In genomic region chr1:46421739-46422138, GRCh38 we compare ENCODE assay signal across 20 cellular contexts. TPM values are rescaled to one million over a fixed set of nuclear protein-coding genes. Genes with fewer than 3 reads are reported as not detected.
DNase-seq lines count a peak whose midpoint lies in the region; ATAC-seq, FAIRE-seq and TF ChIP-seq lines count a peak whose summit lies in the region.
"Had no signal": no experiment of that assay in that cellular context is flagged by ENCODE, and none has a peak within 500 bp of the region (broad histone marks: within the 10 kb centered on the region; RNA-seq: fewer than 3 reads in every experiment).

No MANE protein-coding gene starts in this region.

- peak; percentile 75 for FAIRE-seq in K562 (lab: Jason Lieb, UNC)
- FAIRE-seq: A549, GM12878, GM18507 had no signal

- peaks cover 32% of the 10 kb centered on the region for H3K4me1 ChIP-seq in CD4-positive, alpha-beta memory T cell (ENCODE audit: insufficient read depth, low read length)
- H3K4me1 ChIP-seq in CD8-positive, alpha-beta memory T cell (ENCODE audit: insufficient read depth, low read length) = peaks cover 14% of the 10 kb centered on the region
- peaks cover 30 to 39% of the 10 kb centered on the region in 2 experiments; a peak in 4 of 5 replicates for H3K4me1 ChIP-seq in K562 (replicated peaks in 1 of 2; ENCODE audit: control insufficient read depth in 2 of 2, insufficient read depth in 2 of 2, low read length in 2 of 2)
- H3K4me1 ChIP-seq: A549, BE2C, Caco-2 had no signal

- H3K27ac Mint-ChIP-seq in CD4-positive, alpha-beta memory T cell = peak overlapping the region; percentile 81 to 98 (median 95)
- peak overlapping the region in 7 of 8 donors; percentile 1 to 98 (median 70) for H3K27ac Mint-ChIP-seq in CD8-positive, alpha-beta memory T cell
- H3K27ac Mint-ChIP-seq in MCF 10A (ENCODE audit: low read depth, unreplicated experiment) = no peak overlapping the region
- H3K27ac Mint-ChIP-seq: CD8-positive, alpha-beta T cell; H9 had no signal

- no peak overlapping the region for H3K9ac ChIP-seq in K562 (ENCODE audit: insufficient read depth in 1 of 2, low read depth in 2 of 2, low read length in 2 of 2)

- H3K9me3 Mint-ChIP-seq in CD4-positive, alpha-beta memory T cell = peaks cover 0 to 2% (median 0%) of the 10 kb centered on the region in 8 donors
- no peaks in the 10 kb centered on the region for H3K9me3 Mint-ChIP-seq in CD8-positive, alpha-beta memory T cell
- no peaks in the 10 kb centered on the region for H3K9me3 Mint-ChIP-seq in MCF 10A (ENCODE audit: unreplicated experiment)
- H3K9me3 Mint-ChIP-seq: CD8-positive, alpha-beta T cell; H9 had no signal

- CTCF ChIA-PET in CD4-positive, alpha-beta memory T cell (lab: Charles Lee; ENCODE audit: partially characterized antibody) = interaction anchor here (0.9 to 1.3 kb wide), 8 partner anchors 8 to 44 kb away, joined by 3 to 10 read pairs (median 4); no protein-coding TSS in a partner anchor
- CTCF ChIA-PET in CD8-positive, alpha-beta memory T cell (lab: Charles Lee) = interaction anchor here (2.0 kb wide), 1 partner anchor 15 kb away, joined by 5 read pairs; no protein-coding TSS in a partner anchor
- CTCF ChIA-PET in K562 (lab: Yijun Ruan, JAX; ENCODE audit: low intra/inter-chr PET ratio) = no interaction called here
- CTCF ChIA-PET in MCF 10A (lab: Yijun Ruan, JAX) = interaction anchor here (0.6 to 2.2 kb wide), 8 partner anchors 10 to 578 kb away, joined by 3 to 10 read pairs (median 6); no protein-coding TSS in a partner anchor

- H3K36me3 ChIP-seq in CD4-positive, alpha-beta memory T cell (ENCODE audit: insufficient read depth, low read length) = no peaks in the 10 kb centered on the region
- no peaks in the 10 kb centered on the region for H3K36me3 ChIP-seq in CD8-positive, alpha-beta memory T cell (ENCODE audit: insufficient read depth, low read length)
- no peaks in the 10 kb centered on the region for H3K36me3 ChIP-seq in K562 (ENCODE audit: control insufficient read depth, insufficient read depth, low read length)
- H3K36me3 ChIP-seq: BE2C had no signal

- no peak overlapping the region for H3K4me3 ChIP-seq in CD4-positive, alpha-beta memory T cell (ENCODE audit: low read length in 2 of 2)
- no peak overlapping the region for H3K4me3 ChIP-seq in CD8-positive, alpha-beta memory T cell (ENCODE audit: low read length)
- H3K4me3 ChIP-seq in K562 = no peak overlapping the region
- H3K4me3 ChIP-seq: A549, GM12878 had no signal

- H3K4me1 Mint-ChIP-seq in CD4-positive, alpha-beta memory T cell = peaks cover 1 to 49% (median 24%) of the 10 kb centered on the region in 4 donors
- peaks cover 15 to 18% (median 17%) of the 10 kb centered on the region in 3 donors for H3K4me1 Mint-ChIP-seq in CD8-positive, alpha-beta memory T cell
- peaks cover 5% of the 10 kb centered on the region for H3K4me1 Mint-ChIP-seq in MCF 10A (ENCODE audit: insufficient read depth, unreplicated experiment)
- H3K4me1 Mint-ChIP-seq: H9, IgD-negative memory B cell had no signal

- peak overlapping the region in 2 of 8 donors; percentile 12 to 24 for H3K4me3 Mint-ChIP-seq in CD4-positive, alpha-beta memory T cell
- peak overlapping the region in 1 of 7 donors; percentile 8 for H3K4me3 Mint-ChIP-seq in CD8-positive, alpha-beta memory T cell
- H3K4me3 Mint-ChIP-seq in MCF 10A (ENCODE audit: unreplicated experiment) = no peak overlapping the region
- H3K4me3 Mint-ChIP-seq: CD8-positive, alpha-beta T cell; H9; IgD-negative memory B cell had no signal

- H4K20me1 ChIP-seq in K562 (replicated peaks; ENCODE audit: control insufficient read depth, insufficient read depth, low read length) = no peaks in the 10 kb centered on the region

- 30% methylated on average over 5 of the region's 5 CpGs for WGBS in K562 (ENCODE audit: insufficient coverage, low coverage, missing lambda C conversion rate)

- POLR2A ChIA-PET in CD4-positive, alpha-beta memory T cell (lab: Charles Lee; ENCODE audit: partially characterized antibody) = interaction anchor here (0.7 to 4.8 kb wide), 6 partner anchors 7 to 26 kb away, joined by 3 to 45 read pairs (median 4); no protein-coding TSS in a partner anchor
- POLR2A ChIA-PET in CD8-positive, alpha-beta memory T cell (lab: Charles Lee) = no interaction called here
- POLR2A ChIA-PET in K562 (lab: Yijun Ruan, JAX) = interaction anchor here (0.6 to 1.6 kb wide), 9 partner anchors 8 to 182 kb away, joined by 3 to 14 read pairs (median 4); partner anchors contain the start of gene MKNK1
- POLR2A ChIA-PET in MCF 10A (lab: Yijun Ruan, JAX) = no interaction called here

- in situ Hi-C loops in K562 (cut with MboI) = no loop called here

- H3K27me3 ChIP-seq in CD4-positive, alpha-beta memory T cell (ENCODE audit: insufficient read depth, low read length) = no peaks in the 10 kb centered on the region
- no peaks in the 10 kb centered on the region for H3K27me3 ChIP-seq in CD8-positive, alpha-beta memory T cell (ENCODE audit: insufficient read depth, low read length, poor library complexity, severe bottlenecking)
- H3K27me3 ChIP-seq in K562 (ENCODE audit: control insufficient read depth in 2 of 2, insufficient read depth in 2 of 2, low read length in 2 of 2) = no peaks in the 10 kb centered on the region
- H3K27me3 ChIP-seq: BE2C had no signal

- DNase-seq in CD4-positive, alpha-beta memory T cell = no peak
- no peak for DNase-seq in CD8-positive, alpha-beta memory T cell
- DNase-seq in K562 (ENCODE audit: extremely low read depth in 1 of 4, low spot score in 3 of 4) (peak in 2 of 4 experiments; percentile 53 to 56), left colon (no peak), hepatic stellate cell (ENCODE audit: low spot score) (no peak), MCF 10A (ENCODE audit: unreplicated experiment) (no peak), NCI-H2196 (lab: John Stamatoyannopoulos, UW; ENCODE audit: unreplicated experiment) (no peak), SHP77 treated with DMSO at 0.1 percent for 48 hours (lab: John Stamatoyannopoulos, UW) (no peak)
- DNase-seq: BE2C; Caco-2; CD8-positive, alpha-beta T cell; DMS79; GOT3; H9 had no signal

- TF ChIP-seq CTCF in K562 (IDR thresholded peaks at IDR 0.05 in 2 of 3, conservative IDR thresholded peaks at IDR 0.05 in 1 of 3; ENCODE audit: insufficient read depth in 2 of 3, low read depth in 1 of 3, low read length in 3 of 3) (no peak), MCF 10A (IDR thresholded peaks at IDR 0.05; ENCODE audit: unreplicated experiment) (no peak)

- intact Hi-C loops in CD4-positive, alpha-beta memory T cell (cut with micrococcal nuclease) = no loop called here
- intact Hi-C loops in K562 (cut with micrococcal nuclease) = no loop called here
- intact Hi-C loops in left colon (cut with DNase I, micrococcal nuclease) = no loop called here
- intact Hi-C loops in MCF 10A (cut with micrococcal nuclease) = no loop called here

- peak overlapping the region; percentile 82 for H2AFZ ChIP-seq in K562 (ENCODE audit: low read depth, low read length)

- H3K4me2 ChIP-seq in K562 (ENCODE audit: insufficient read depth, low read length) = peak overlapping the region; percentile 8
- H3K4me2 ChIP-seq: A549 had no signal

- no peaks in the 10 kb centered on the region for H3K79me2 ChIP-seq in K562 (ENCODE audit: control insufficient read depth, insufficient read depth, low read length)

- no peak for TF ChIP-seq POLR2A in K562 (conservative IDR thresholded peaks at IDR 0.05)

- H3K9me1 ChIP-seq in K562 (ENCODE audit: control insufficient read depth, insufficient read depth, low read length) = no peaks in the 10 kb centered on the region

- H3K27ac ChIP-seq in CD4-positive, alpha-beta memory T cell (ENCODE audit: low read depth, low read length) = peak overlapping the region; percentile 50
- peak overlapping the region; percentile 27 for H3K27ac ChIP-seq in CD8-positive, alpha-beta memory T cell (ENCODE audit: low read depth, low read length)
- H3K27ac ChIP-seq in K562 (ENCODE audit: extremely low read depth, low read depth, low read length) = peak overlapping the region; percentile 2; the same call in 1 of the 3 replicates
- H3K27ac ChIP-seq: A549, C4-2B had no signal

- TF ChIP-seq RAD21 in K562 (CRISPR knock-in tag; conservative IDR thresholded peaks at IDR 0.05 in 1 of 2, IDR thresholded peaks at IDR 0.05 in 1 of 2) = no peak

- H3K27me3 Mint-ChIP-seq in CD4-positive, alpha-beta memory T cell = peaks cover 7 to 21% of the 10 kb centered on the region in 2 donors
- peaks cover 16 to 36% of the 10 kb centered on the region in 2 donors for H3K27me3 Mint-ChIP-seq in CD8-positive, alpha-beta memory T cell
- peaks cover 9% of the 10 kb centered on the region for H3K27me3 Mint-ChIP-seq in MCF 10A (ENCODE audit: insufficient read depth, unreplicated experiment)

- peaks cover 0 to 3% of the 10 kb centered on the region in 2 donors for H3K36me3 Mint-ChIP-seq in CD4-positive, alpha-beta memory T cell
- H3K36me3 Mint-ChIP-seq in CD8-positive, alpha-beta memory T cell = no peaks in the 10 kb centered on the region
- H3K36me3 Mint-ChIP-seq in MCF 10A (ENCODE audit: insufficient read depth, unreplicated experiment) = peaks cover under 1% of the 10 kb centered on the region
- H3K36me3 Mint-ChIP-seq: CD8-positive, alpha-beta T cell; IgD-negative memory B cell had no signal

- no peaks in the 10 kb centered on the region for H3K9me3 ChIP-seq in CD4-positive, alpha-beta memory T cell (ENCODE audit: control insufficient read depth in 1 of 2, low read length in 2 of 2)
- H3K9me3 ChIP-seq in CD8-positive, alpha-beta memory T cell (ENCODE audit: low read length) = no peaks in the 10 kb centered on the region
- H3K9me3 ChIP-seq in K562 (replicated peaks; ENCODE audit: control insufficient read depth, insufficient read depth, low read depth, low read length) = no peaks in the 10 kb centered on the region
- H3K9me3 ChIP-seq: A549, BE2C, Caco-2 had no signal

- ATAC-seq in K562 = peak; percentile 32
- ATAC-seq in left colon = peak; percentile 20
- ATAC-seq: CD8-positive, alpha-beta T cell; GM12878 had no signal

- no TSS peak for BruUV-seq in K562 (replicated peaks; lab: Mats Ljungman, UMichigan)
- BruUV-seq in MCF 10A (replicated peaks; lab: Mats Ljungman, UMichigan) = no TSS peak

- TF ChIP-seq EP300 in K562 (IDR thresholded peaks at IDR 0.05; ENCODE audit: low read length) = peak; percentile 66

RNA-seq across cellular contexts. Expression of gene FAAH, which starts 27.6 kb away (rescaled TPM):
- total RNA-seq in CD4-positive, alpha-beta memory T cell = 10 to 100 TPM in 1 of 2 experiments, 1 to 10 TPM in 1; 7.7 to 10.7 TPM
- 1 to 10 TPM; 2.0 to 4.2 TPM for polyA plus RNA-seq in CD4-positive, alpha-beta memory T cell
- total RNA-seq in CD8-positive, alpha-beta memory T cell = 1 to 10 TPM; 4.5 to 5.1 TPM
- 1.3 TPM for polyA plus RNA-seq in CD8-positive, alpha-beta memory T cell
- total RNA-seq in K562 (2011; cell fraction: chromatin; rRNA removed; ENCODE audit: low replicate concordance) = 2.2 and 5.8 TPM in 2 replicates
- total RNA-seq in K562 (2011; cell fraction: nucleolus; rRNA removed) = 5.3 and 5.8 TPM in 2 replicates
- total RNA-seq in K562 (2011; cell fraction: nucleoplasm; rRNA removed) = 3.4 and 3.7 TPM in 2 replicates
- total RNA-seq in K562 (2014; rRNA removed) (0.32 and 0.33 TPM in 2 replicates), K562 (2014; rRNA removed; fragmentation: Illumina TruSeq; extraction: Trizol) (0.25 and 0.32 TPM in 2 replicates), K562 (2015; rRNA removed; fragmentation: Illumina TruSeq; extraction: Trizol) (0.23 and 0.36 TPM in 2 replicates), K562 (2021) (0.71 and 0.81 TPM in 2 replicates), left colon (10 to 100 TPM; 71.1 to 84.5 TPM), MCF 10A (2022) (17.3 and 19.3 TPM in 2 replicates)
- polyA plus RNA-seq in K562 (2011; rRNA removed) (0.29 and 1.6 TPM in 2 replicates), K562 (2014; fragmentation: Illumina TruSeq; extraction: Trizol) (0.17 and 0.52 TPM in 2 replicates), K562 (2014; fragmentation: Nextera tagmentation; extraction: Ambion mirVana) (under 1 TPM; 0.06 TPM), K562 (2014; rRNA removed) (0.13 and 1.1 TPM in 2 replicates)
- 0.46 and 1.1 TPM in 2 replicates for polyA plus RNA-seq in K562 (2011; cell fraction: cytosol; rRNA removed)
- polyA plus RNA-seq in K562 (2011; cell fraction: nucleus; rRNA removed) = 5.6 and 13.1 TPM in 2 replicates
- 0.79 and 3.1 TPM in 2 replicates for polyA plus RNA-seq in K562 (2012)
- polyA minus RNA-seq in K562 (2011; rRNA and poly(A)+ RNA removed) = 0.70 and 0.93 TPM in 2 replicates
- not detected in 2 replicates for polyA minus RNA-seq in K562 (2011; cell fraction: cytosol; rRNA and poly(A)+ RNA removed)
- polyA minus RNA-seq in K562 (2011; cell fraction: nucleus; rRNA and poly(A)+ RNA removed) = 1.2 and 5.1 TPM in 2 replicates
- total RNA-seq: G401 had no signal

Comparison
In these comparisons a context has a peak if more than half of its experiments do, and no peak if none do; other contexts are left out.
1. POLR2A ChIA-PET loops: an anchor here in CD4-positive, alpha-beta memory T cell (0.7 to 4.8 kb wide) and K562 (0.6 to 1.6 kb wide); none called in CD8-positive, alpha-beta memory T cell and MCF 10A.